31 cellular contexts compared by ENCODE assay signal in the genomic region with DNA sequence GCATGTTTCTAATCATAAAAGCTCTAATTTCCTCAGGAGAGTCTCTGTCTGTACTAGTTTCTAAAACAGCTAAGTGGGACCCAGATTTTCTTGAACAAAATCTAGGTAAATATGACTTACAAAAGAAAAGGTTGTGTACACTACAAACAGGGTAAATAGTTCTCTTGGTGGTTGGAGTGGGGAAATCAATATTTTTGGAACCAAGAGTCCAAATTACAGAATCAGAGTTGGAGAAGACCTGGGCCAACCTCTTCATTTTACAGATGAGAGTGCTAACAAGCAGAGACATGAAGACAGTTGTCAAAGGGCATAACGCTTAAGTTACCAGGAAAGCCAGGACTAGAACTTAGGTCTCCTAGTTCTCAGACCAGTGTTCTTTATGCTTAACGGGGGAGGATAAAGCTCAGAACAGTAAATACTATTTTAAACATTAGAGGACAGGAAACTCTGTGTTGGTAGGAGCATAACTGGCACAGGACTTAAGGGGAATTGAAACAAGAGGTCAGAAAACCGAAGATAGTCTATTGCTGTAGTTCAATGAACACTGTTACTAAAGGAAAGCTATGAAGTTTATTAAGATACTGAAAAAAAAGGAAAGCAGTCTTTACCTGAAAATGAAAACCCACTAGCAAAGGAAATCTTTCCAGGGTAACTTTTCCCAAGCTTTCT. TPM values are rescaled to one million over a fixed set of nuclear protein-coding genes. Genes with fewer than 3 reads are reported as not detected.
A peak's percentile ranks its signal among the peaks of the same experiment; 100 is the strongest.
DNase-seq lines count a peak whose midpoint lies in the region; ATAC-seq, FAIRE-seq and TF ChIP-seq lines count a peak whose summit lies in the region.
"Had no signal": no experiment of that assay in that cellular context is flagged by ENCODE, and none has a peak within 500 bp of the region (broad histone marks: within the 10 kb centered on the region; RNA-seq: fewer than 3 reads in every experiment).

No MANE protein-coding gene starts in this region.

- H2AFZ ChIP-seq in HepG2 (ENCODE audit: low read length): no peak overlapping the region

- no peak overlapping the region for H3K4me3 ChIP-seq in A673 (ENCODE audit: low read depth, low read length, poor library complexity, severe bottlenecking)
- peak overlapping the region in 1 of 3 experiments; percentile 2; a peak in 1 of 6 replicates for H3K4me3 ChIP-seq in HepG2 (replicated peaks in 1 of 3; ENCODE audit: insufficient read depth in 1 of 3, low read depth in 2 of 3, low read length in 3 of 3)
- H3K4me3 ChIP-seq: dorsolateral prefrontal cortex, gastrocnemius medialis, K562, MG63, vagina had no signal

- TF ChIP-seq CTCF in A673 (conservative IDR thresholded peaks at IDR 0.05; ENCODE audit: low read depth, low read length) (no peak), GM13976 (IDR thresholded peaks at IDR 0.05; ENCODE audit: borderline replicate concordance, control extremely low read depth, extremely low read depth, insufficient read depth, missing control alignments) (no peak), HepG2 (CRISPR knock-in tag; IDR thresholded peaks at IDR 0.05) (no peak)

- POLR2A ChIA-PET in A673 (lab: Charles Lee; ENCODE audit: low non-redundant PET): no interaction called here
- POLR2A ChIA-PET in HepG2 (lab: Yijun Ruan, JAX): interaction anchor here (1.1 to 2.4 kb wide), 4 partner anchors 9 to 291 kb away, joined by 3 to 14 read pairs (median 4); a partner anchor contains a TSS
- POLR2A ChIA-PET in activated CD4-positive, alpha-beta memory T cell treated with anti-CD3 and anti-CD28 coated beads for 36 hours (lab: Charles Lee): no interaction called here

- no peaks in the 10 kb centered on the region for H3K27me3 Mint-ChIP-seq in activated CD4-positive, alpha-beta memory T cell treated with anti-CD3 and anti-CD28 coated beads for 36 hours
- H3K27me3 Mint-ChIP-seq: activated T-cell treated with anti-CD3 and anti-CD28 coated beads, Interleukin-2, amount 50 U/mL, for 24 hours; stimulated activated naive CD8-positive, alpha-beta T cell treated with anti-CD3 and anti-CD28 coated beads, Interleukin-15, amount 100 ng/mL, for 72 hours had no signal

- WGBS in HepG2 (ENCODE audit: low lambda C conversion rate): 3% methylated on average over 3 of the region's 3 CpGs

- no peak overlapping the region for H3K27ac Mint-ChIP-seq in activated CD4-positive, alpha-beta memory T cell treated with anti-CD3 and anti-CD28 coated beads for 36 hours
- no peak overlapping the region for H3K27ac Mint-ChIP-seq in stimulated activated effector memory CD8-positive, alpha-beta T cell treated with anti-CD3 and anti-CD28 coated beads, Interleukin-12 subunit alpha, Interleukin-12 subunit beta, amount 100 ng/mL, for 72 hours
- H3K27ac Mint-ChIP-seq: activated T-cell treated with anti-CD3 and anti-CD28 coated beads, Interleukin-2, amount 50 U/mL, for 24 hours; H9; stimulated activated naive CD8-positive, alpha-beta T cell treated with anti-CD3 and anti-CD28 coated beads, Interleukin-15, amount 100 ng/mL, for 72 hours had no signal

- H3K36me3 ChIP-seq in A673 (ENCODE audit: insufficient read depth, low read length, poor library complexity, severe bottlenecking): no peaks in the 10 kb centered on the region
- H3K36me3 ChIP-seq in HepG2 (replicated peaks in 1 of 2; ENCODE audit: control insufficient read depth in 1 of 2, insufficient read depth in 2 of 2, low read length in 2 of 2): no peaks in the 10 kb centered on the region
- H3K36me3 ChIP-seq: vagina had no signal

- TF ChIP-seq EP300 in HepG2 (IDR thresholded peaks at IDR 0.05; ENCODE audit: low read depth in 2 of 2, low read length in 2 of 2) (peak in 1 of 2 experiments; percentile 89; a peak in 2 of 4 replicates), HepG2 (CRISPR knock-in tag; IDR thresholded peaks at IDR 0.05; ENCODE audit: borderline replicate concordance) (no peak)

- no peak for TF ChIP-seq RAD21 in HepG2 (CRISPR knock-in tag; IDR thresholded peaks at IDR 0.05)

- no peak overlapping the region for H3K4me3 Mint-ChIP-seq in activated CD4-positive, alpha-beta memory T cell treated with anti-CD3 and anti-CD28 coated beads for 36 hours
- no peak overlapping the region for H3K4me3 Mint-ChIP-seq in stimulated activated effector memory CD8-positive, alpha-beta T cell treated with anti-CD3 and anti-CD28 coated beads, Interleukin-12 subunit alpha, Interleukin-12 subunit beta, amount 100 ng/mL, for 72 hours
- H3K4me3 Mint-ChIP-seq: activated T-cell treated with anti-CD3 and anti-CD28 coated beads, Interleukin-2, amount 50 U/mL, for 24 hours; H9; immature natural killer cell; stimulated activated naive CD8-positive, alpha-beta T cell treated with anti-CD3 and anti-CD28 coated beads, Interleukin-15, amount 100 ng/mL, for 72 hours had no signal

- H3K27ac ChIP-seq in A673 (ENCODE audit: low read depth, low read length, poor library complexity, severe bottlenecking): no peak overlapping the region
- peak overlapping the region; percentile 71 for H3K27ac ChIP-seq in HepG2 (ENCODE audit: extremely low read length, insufficient read depth, low read length)
- H3K27ac ChIP-seq: dorsolateral prefrontal cortex, gastrocnemius medialis, vagina had no signal

- peak; percentile 91 for ATAC-seq in HepG2
- no peak for ATAC-seq in activated CD4-positive, CD25-positive, alpha-beta regulatory T cell treated with anti-CD3 and anti-CD28 coated beads, Interleukin-2, amount 50 U/mL, for 24 hours
- ATAC-seq in stimulated activated effector memory CD8-positive, alpha-beta T cell treated with anti-CD3 and anti-CD28 coated beads, Interleukin-12 subunit alpha, Interleukin-12 subunit beta, amount 100 ng/mL, for 72 hours: no peak
- ATAC-seq: gastrocnemius medialis; K562; stimulated activated naive CD8-positive, alpha-beta T cell treated with anti-CD3 and anti-CD28 coated beads, Interleukin-15, amount 100 ng/mL, for 72 hours had no signal

- peak overlapping the region; percentile 59 for H3K4me2 ChIP-seq in HepG2 (ENCODE audit: low read depth, low read length)
- H3K4me2 ChIP-seq: SK-N-SH had no signal

- H3K4me1 ChIP-seq in A673 (ENCODE audit: insufficient read depth, low read length, poor library complexity, severe bottlenecking) (no peaks in the 10 kb centered on the region), HepG2 (ENCODE audit: insufficient read depth, low read length) (peaks cover 27% of the 10 kb centered on the region)
- H3K4me1 ChIP-seq: gastrocnemius medialis, vagina had no signal

- H3K79me2 ChIP-seq in HepG2 (ENCODE audit: insufficient read depth, low read length): no peaks in the 10 kb centered on the region

- H3K9me3 ChIP-seq in A673 (ENCODE audit: low read depth, low read length, poor library complexity, severe bottlenecking) (no peaks in the 10 kb centered on the region), HepG2 (ENCODE audit: low read length) (no peaks in the 10 kb centered on the region)
- H3K9me3 ChIP-seq: gastrocnemius medialis, MG63, SK-N-SH, vagina had no signal

- H3K9ac ChIP-seq in HepG2 (ENCODE audit: insufficient read depth, low read depth, low read length): no peak overlapping the region
- H3K9ac ChIP-seq: SK-N-SH had no signal

- no peaks in the 10 kb centered on the region for H3K4me1 Mint-ChIP-seq in activated CD4-positive, alpha-beta memory T cell treated with anti-CD3 and anti-CD28 coated beads for 36 hours (ENCODE audit: low read depth)
- H3K4me1 Mint-ChIP-seq in stimulated activated effector memory CD8-positive, alpha-beta T cell treated with anti-CD3 and anti-CD28 coated beads, Interleukin-12 subunit alpha, Interleukin-12 subunit beta, amount 100 ng/mL, for 72 hours: no peaks in the 10 kb centered on the region
- H3K4me1 Mint-ChIP-seq: H9; immature natural killer cell; stimulated activated naive CD8-positive, alpha-beta T cell treated with anti-CD3 and anti-CD28 coated beads, Interleukin-15, amount 100 ng/mL, for 72 hours had no signal

- no peak for TF ChIP-seq POLR2A in HepG2 (IDR thresholded peaks at IDR 0.05; ENCODE audit: insufficient read depth in 1 of 2, low read depth in 2 of 2, low read length in 2 of 2)

- intact Hi-C loops in A673 (cut with micrococcal nuclease; ENCODE audit: unreplicated experiment) (no loop called here), HepG2 (cut with micrococcal nuclease; ENCODE audit: unreplicated experiment) (no loop called here)
- intact Hi-C loops in activated CD4-positive, alpha-beta memory T cell treated with anti-CD3 and anti-CD28 coated beads for 36 hours (cut with micrococcal nuclease): no loop called here

- no peak for DNase-seq in A673 (ENCODE audit: low spot score)
- peak; percentile 41 for DNase-seq in GM13976 (ENCODE audit: low spot score)
- DNase-seq in MV-4-11 (lab: John Stamatoyannopoulos, UW): peak; percentile 80
- DNase-seq in HepG2 (ENCODE audit: low spot score): peak; percentile 71
- no peak for DNase-seq in activated CD4-positive, alpha-beta memory T cell treated with anti-CD3 and anti-CD28 coated beads for 36 hours
- DNase-seq in activated CD4-positive, alpha-beta T cell treated with anti-CD3 and anti-CD28 coated beads, Interleukin-2, amount 50 U/mL, for 1 hour: no peak
- DNase-seq in stimulated activated effector memory CD8-positive, alpha-beta T cell treated with anti-CD3 and anti-CD28 coated beads, Interleukin-12 subunit alpha, Interleukin-12 subunit beta, amount 100 ng/mL, for 72 hours (ENCODE audit: low spot score in 2 of 2): no peak
- DNase-seq: activated CD4-positive, alpha-beta T cell treated with anti-CD3 and anti-CD28 coated beads for 48 hours; activated gamma-delta T cell treated with Interleukin-2 at 50 U/mL for 16 hours; activated T-cell treated with anti-CD3 and anti-CD28 coated beads, Interleukin-2, amount 50 U/mL, for 24 hours; central memory CD4-positive, alpha-beta T cell; DMS153; dorsolateral prefrontal cortex; gastrocnemius medialis; H9; hypothalamus; immature natural killer cell; MG63; NCI-H146; NCI-H2107; NCI-H446; NCI-H774; nucleus accumbens; OCI-M1; SK-N-SH; stimulated activated naive CD8-positive, alpha-beta T cell treated with anti-CD3 and anti-CD28 coated beads, Interleukin-15, amount 100 ng/mL, for 72 hours; T-helper 2 cell had no signal

- no peaks in the 10 kb centered on the region for H4K20me1 ChIP-seq in HepG2 (ENCODE audit: insufficient read depth, low read length)

- H3K27me3 ChIP-seq in A673 (replicated peaks; ENCODE audit: insufficient read depth, low read depth, low read length, poor library complexity) (no peaks in the 10 kb centered on the region), HepG2 (ENCODE audit: control insufficient read depth in 1 of 2, insufficient read depth in 2 of 2, low read length in 2 of 2) (no peaks in the 10 kb centered on the region; a peak in 1 of 5 replicates)
- H3K27me3 ChIP-seq: dorsolateral prefrontal cortex, gastrocnemius medialis, MG63, vagina had no signal

- peak; percentile 87 for FAIRE-seq in HepG2 (lab: Jason Lieb, UNC)
- FAIRE-seq: astrocyte, K562 had no signal

- BruUV-seq in A673 (replicated peaks; lab: Mats Ljungman, UMichigan) (TSS peak; percentile 9), HepG2 (replicated peaks; lab: Mats Ljungman, UMichigan) (no TSS peak)

- in situ Hi-C loops in GM13976 (cut with MboI; ENCODE audit: low sequenced_read_pairs, unreplicated experiment): no loop called here
- in situ Hi-C loops in HepG2 (cut with HindIII; ENCODE audit: extremely low pct_ligation_motif_present, low pct_unique_long_range_greater_than_20kb): no loop called here

- CTCF ChIA-PET in A673 (lab: Charles Lee): no interaction called here
- CTCF ChIA-PET in HepG2 (lab: Yijun Ruan, JAX; ENCODE audit: low intra/inter-chr PET ratio, low total read pairs): no interaction called here
- CTCF ChIA-PET in activated CD4-positive, alpha-beta memory T cell treated with anti-CD3 and anti-CD28 coated beads for 36 hours (lab: Charles Lee): interaction anchor here (1.1 kb wide), 1 partner anchor 457 kb away, joined by 3 read pairs; no protein-coding TSS in a partner anchor

- no peaks in the 10 kb centered on the region for H3K36me3 Mint-ChIP-seq in activated CD4-positive, alpha-beta memory T cell treated with anti-CD3 and anti-CD28 coated beads for 36 hours
- H3K36me3 Mint-ChIP-seq in stimulated activated effector memory CD8-positive, alpha-beta T cell treated with anti-CD3 and anti-CD28 coated beads, Interleukin-12 subunit alpha, Interleukin-12 subunit beta, amount 100 ng/mL, for 72 hours: no peaks in the 10 kb centered on the region

- H3K9me3 Mint-ChIP-seq in activated CD4-positive, alpha-beta memory T cell treated with anti-CD3 and anti-CD28 coated beads for 36 hours: no peaks in the 10 kb centered on the region
- no peaks in the 10 kb centered on the region for H3K9me3 Mint-ChIP-seq in stimulated activated effector memory CD8-positive, alpha-beta T cell treated with anti-CD3 and anti-CD28 coated beads, Interleukin-12 subunit alpha, Interleukin-12 subunit beta, amount 100 ng/mL, for 72 hours
- H3K9me3 Mint-ChIP-seq: activated T-cell treated with anti-CD3 and anti-CD28 coated beads, Interleukin-2, amount 50 U/mL, for 24 hours; H9; immature natural killer cell; stimulated activated naive CD8-positive, alpha-beta T cell treated with anti-CD3 and anti-CD28 coated beads, Interleukin-15, amount 100 ng/mL, for 72 hours had no signal

RNA-seq across cellular contexts. Expression of a gene that starts 9.3 kb away (rescaled TPM):
- total RNA-seq in A673 (2021): 21.7 and 23.9 TPM in 2 replicates
- 15.9 and 21.5 TPM in 2 replicates for total RNA-seq in HepG2 (2016; rRNA removed; fragmentation: Illumina TruSeq; extraction: Trizol)
- 4.8 and 5.5 TPM in 2 replicates for total RNA-seq in HepG2 (2016; cell fraction: cytosol; rRNA removed; fragmentation: Illumina TruSeq; extraction: Trizol; ENCODE audit: low read depth)
- 16.2 and 20.8 TPM in 2 replicates for total RNA-seq in HepG2 (2016; cell fraction: insoluble cytoplasmic fraction; rRNA removed; fragmentation: Illumina TruSeq; extraction: Trizol)
- total RNA-seq in HepG2 (2016; cell fraction: membrane; rRNA removed; fragmentation: Illumina TruSeq; extraction: Trizol): 9.3 and 10.8 TPM in 2 replicates
- total RNA-seq in HepG2 (2016; cell fraction: nucleus; rRNA removed; fragmentation: Illumina TruSeq; extraction: Trizol): 14.3 and 19.2 TPM in 2 replicates
- polyA plus RNA-seq in HepG2 (2011; rRNA removed): 12.3 and 12.7 TPM in 2 replicates
- polyA plus RNA-seq in HepG2 (2011; cell fraction: cytosol; rRNA removed): 8.2 and 8.4 TPM in 2 replicates
- polyA plus RNA-seq in HepG2 (2011; cell fraction: nucleus; rRNA removed): 46.1 and 49.0 TPM in 2 replicates
- 7.6 and 9.7 TPM in 2 replicates for polyA plus RNA-seq in HepG2 (2012)
- 1.4 and 2.1 TPM in 2 replicates for polyA plus RNA-seq in HepG2 (2016; cell fraction: cytosol; fragmentation: Illumina TruSeq; extraction: Trizol; ENCODE audit: low read depth)
- 17.9 and 18.5 TPM in 2 replicates for polyA plus RNA-seq in HepG2 (2016; cell fraction: insoluble cytoplasmic fraction; fragmentation: Illumina TruSeq; extraction: Trizol; ENCODE audit: low read depth)
- polyA plus RNA-seq in HepG2 (2016; cell fraction: membrane; fragmentation: Illumina TruSeq; extraction: Trizol; ENCODE audit: low read depth): 4.2 and 4.8 TPM in 2 replicates
- 24.4 and 27.4 TPM in 2 replicates for polyA plus RNA-seq in HepG2 (2016; cell fraction: nucleus; fragmentation: Illumina TruSeq; extraction: Trizol; ENCODE audit: insufficient read depth, low read depth)
- 10.4 and 15.7 TPM in 2 replicates for polyA minus RNA-seq in HepG2 (2011; rRNA and poly(A)+ RNA removed; ENCODE audit: low replicate concordance)
- polyA minus RNA-seq in HepG2 (2011; cell fraction: cytosol; rRNA and poly(A)+ RNA removed): 5.7 and 8.4 TPM in 2 replicates
- polyA minus RNA-seq in HepG2 (2011; cell fraction: nucleus; rRNA and poly(A)+ RNA removed): 12.0 and 16.7 TPM in 2 replicates
- 10 to 100 TPM; 14.1 to 15.3 TPM for total RNA-seq in activated CD4-positive, alpha-beta memory T cell treated with anti-CD3 and anti-CD28 coated beads for 36 hours

Comparison
In these comparisons a context has a peak if more than half of its experiments do, and no peak if none do; other contexts are left out.
1. DNase-seq: peak in GM13976 (single experiment), MV-4-11 (single experiment) and HepG2 (single experiment); none in A673 (single experiment), activated CD4-positive, alpha-beta memory T cell treated with anti-CD3 and anti-CD28 coated beads for 36 hours (single experiment), activated CD4-positive, alpha-beta T cell treated with anti-CD3 and anti-CD28 coated beads, Interleukin-2, amount 50 U/mL, for 1 hour (single experiment) and stimulated activated effector memory CD8-positive, alpha-beta T cell treated with anti-CD3 and anti-CD28 coated beads, Interleukin-12 subunit alpha, Interleukin-12 subunit beta, amount 100 ng/mL, for 72 hours (0 of 2).